32 cellular contexts compared by ENCODE assay signal in genomic region chr6:20492099-20492498, GRCh38.
"Had no signal": no experiment of that assay in that cellular context is flagged by ENCODE, and none has a peak within 500 bp of the region (broad histone marks: within the 10 kb centered on the region; RNA-seq: fewer than 3 reads in every experiment).

No MANE protein-coding gene starts in this region.

- H3K27ac Mint-ChIP-seq: activated CD4-positive, alpha-beta memory T cell treated with anti-CD3 and anti-CD28 coated beads, Interleukin-2, amount 10 ng/mL, durations not matched to agents 7 days and 5 days; activated CD4-positive, alpha-beta T cell treated with anti-CD3 and anti-CD28 coated beads for 36 hours; activated CD4-positive, alpha-beta T cell treated with anti-CD3 and anti-CD28 coated beads, Interleukin-2, amount 10 ng/mL, durations not matched to agents 24 days and 14 days; activated naive CD4-positive, alpha-beta T cell treated with anti-CD3 and anti-CD28 coated beads, Interleukin-2, amount 10 ng/mL, durations not matched to agents 7 days and 5 days; activated naive CD4-positive, alpha-beta T cell treated with anti-CD3 and anti-CD28 coated beads, Interleukin-2, amount 50 U/mL, for 72 hours; activated naive CD8-positive, alpha-beta T cell treated with anti-CD3 and anti-CD28 coated beads, Interleukin-2, amount 10 ng/mL, durations not matched to agents 7 days and 5 days; activated T-cell treated with anti-CD3 and anti-CD28 coated beads, Interleukin-2, amount 50 U/mL, for 24 hours; activated T-cell treated with anti-CD3 and anti-CD28 coated beads, Interleukin-2, amount 50 U/mL, for 72 hours; brain; endodermal cell had no signal

- H3K36me3 ChIP-seq: breast epithelium, colonic mucosa had no signal

- H3K27me3 ChIP-seq: ascending aorta, breast epithelium, cardiac muscle cell, colonic mucosa, dorsolateral prefrontal cortex, esophagus muscularis mucosa, foreskin keratinocyte, gastrocnemius medialis, heart left ventricle had no signal

- DNase-seq: activated CD4-positive, alpha-beta memory T cell treated with anti-CD3 and anti-CD28 coated beads, Interleukin-2, amount 10 ng/mL, durations not matched to agents 7 days and 5 days; activated CD4-positive, alpha-beta T cell treated with anti-CD3 and anti-CD28 coated beads for 36 hours; activated CD4-positive, alpha-beta T cell treated with anti-CD3 and anti-CD28 coated beads, Interleukin-2, amount 10 ng/mL, durations not matched to agents 24 days and 14 days; activated CD4-positive, alpha-beta T cell treated with anti-CD3 and anti-CD28 coated beads, Interleukin-2, amount 50 U/mL, for 4 hours; activated CD4-positive, CD25-positive, alpha-beta regulatory T cell; activated CD4-positive, CD25-positive, alpha-beta regulatory T cell treated with anti-CD3 and anti-CD28 coated beads, Interleukin-2, amount 50 U/mL, for 72 hours; activated CD8-positive, alpha-beta memory T cell treated with anti-CD3 and anti-CD28 coated beads, Interleukin-2, amount 50 U/mL, for 48 hours; activated gamma-delta T cell; activated naive CD4-positive, alpha-beta T cell; activated naive CD4-positive, alpha-beta T cell treated with anti-CD3 and anti-CD28 coated beads, Interleukin-2, amount 10 ng/mL, durations not matched to agents 7 days and 5 days; activated naive CD8-positive, alpha-beta T cell treated with anti-CD3 and anti-CD28 coated beads, Interleukin-2, amount 10 ng/mL, durations not matched to agents 7 days and 5 days; activated T-cell treated with anti-CD3 and anti-CD28 coated beads for 4 hours; activated T-cell treated with anti-CD3 and anti-CD28 coated beads, Interleukin-2, amount 50 U/mL, for 24 hours; activated T-cell treated with anti-CD3 and anti-CD28 coated beads, Interleukin-2, amount 50 U/mL, for 72 hours; central memory CD4-positive, alpha-beta T cell; cerebellar nuclear complex; colonic mucosa; dorsolateral prefrontal cortex; effector memory CD4-positive, alpha-beta T cell; erythroblast; foreskin keratinocyte; gastrocnemius medialis; glutamatergic neuron; heart left ventricle; T-helper 2 cell had no signal

- H3K4me1 ChIP-seq: ascending aorta, breast epithelium, colonic mucosa, esophagus muscularis mucosa, foreskin keratinocyte, gastrocnemius medialis had no signal

- H3K9me3 ChIP-seq: ascending aorta, breast epithelium, colonic mucosa, esophagus muscularis mucosa, gastrocnemius medialis, heart left ventricle had no signal

- H3K4me3 Mint-ChIP-seq: activated CD4-positive, alpha-beta memory T cell treated with anti-CD3 and anti-CD28 coated beads, Interleukin-2, amount 10 ng/mL, durations not matched to agents 7 days and 5 days; activated CD4-positive, alpha-beta T cell treated with anti-CD3 and anti-CD28 coated beads for 36 hours; activated CD4-positive, alpha-beta T cell treated with anti-CD3 and anti-CD28 coated beads, Interleukin-2, amount 10 ng/mL, durations not matched to agents 24 days and 14 days; activated naive CD4-positive, alpha-beta T cell treated with anti-CD3 and anti-CD28 coated beads, Interleukin-2, amount 10 ng/mL, durations not matched to agents 7 days and 5 days; activated naive CD8-positive, alpha-beta T cell treated with anti-CD3 and anti-CD28 coated beads, Interleukin-2, amount 10 ng/mL, durations not matched to agents 7 days and 5 days; activated T-cell treated with anti-CD3 and anti-CD28 coated beads, Interleukin-2, amount 50 U/mL, for 24 hours; activated T-cell treated with anti-CD3 and anti-CD28 coated beads, Interleukin-2, amount 50 U/mL, for 72 hours; brain; endodermal cell had no signal

- H3K4me3 ChIP-seq: ascending aorta, breast epithelium, cardiac muscle cell, colonic mucosa, dorsolateral prefrontal cortex, esophagus muscularis mucosa, gastrocnemius medialis, heart left ventricle had no signal

- H3K27me3 Mint-ChIP-seq: activated CD4-positive, alpha-beta memory T cell treated with anti-CD3 and anti-CD28 coated beads, Interleukin-2, amount 10 ng/mL, durations not matched to agents 7 days and 5 days; activated CD4-positive, alpha-beta T cell treated with anti-CD3 and anti-CD28 coated beads for 36 hours; activated CD4-positive, alpha-beta T cell treated with anti-CD3 and anti-CD28 coated beads, Interleukin-2, amount 10 ng/mL, durations not matched to agents 24 days and 14 days; activated naive CD4-positive, alpha-beta T cell treated with anti-CD3 and anti-CD28 coated beads, Interleukin-2, amount 10 ng/mL, durations not matched to agents 7 days and 5 days; activated T-cell treated with anti-CD3 and anti-CD28 coated beads, Interleukin-2, amount 50 U/mL, for 24 hours; brain had no signal

- ATAC-seq: activated CD4-positive, alpha-beta T cell treated with anti-CD3 and anti-CD28 coated beads for 36 hours; activated naive CD4-positive, alpha-beta T cell treated with anti-CD3 and anti-CD28 coated beads, Interleukin-2, amount 50 U/mL, for 72 hours; activated T-cell treated with anti-CD3 and anti-CD28 coated beads, Interleukin-2, amount 50 U/mL, for 72 hours; foreskin keratinocyte; gastrocnemius medialis; heart left ventricle had no signal

- H3K27ac ChIP-seq: ascending aorta, breast epithelium, cardiac muscle cell, colonic mucosa, dorsolateral prefrontal cortex, esophagus muscularis mucosa, foreskin keratinocyte, gastrocnemius medialis, heart left ventricle had no signal

- H3K4me1 Mint-ChIP-seq: activated CD4-positive, alpha-beta memory T cell treated with anti-CD3 and anti-CD28 coated beads, Interleukin-2, amount 10 ng/mL, durations not matched to agents 7 days and 5 days; activated CD4-positive, alpha-beta T cell treated with anti-CD3 and anti-CD28 coated beads for 36 hours; activated naive CD4-positive, alpha-beta T cell treated with anti-CD3 and anti-CD28 coated beads, Interleukin-2, amount 10 ng/mL, durations not matched to agents 7 days and 5 days; activated naive CD8-positive, alpha-beta T cell treated with anti-CD3 and anti-CD28 coated beads, Interleukin-2, amount 10 ng/mL, durations not matched to agents 7 days and 5 days; brain; endodermal cell had no signal

- H3K9me3 Mint-ChIP-seq: activated CD4-positive, alpha-beta memory T cell treated with anti-CD3 and anti-CD28 coated beads, Interleukin-2, amount 10 ng/mL, durations not matched to agents 7 days and 5 days; activated naive CD4-positive, alpha-beta T cell treated with anti-CD3 and anti-CD28 coated beads, Interleukin-2, amount 10 ng/mL, durations not matched to agents 7 days and 5 days; activated naive CD4-positive, alpha-beta T cell treated with anti-CD3 and anti-CD28 coated beads, Interleukin-2, amount 50 U/mL, for 72 hours; activated naive CD8-positive, alpha-beta T cell treated with anti-CD3 and anti-CD28 coated beads, Interleukin-2, amount 10 ng/mL, durations not matched to agents 7 days and 5 days; activated T-cell treated with anti-CD3 and anti-CD28 coated beads, Interleukin-2, amount 50 U/mL, for 24 hours; activated T-cell treated with anti-CD3 and anti-CD28 coated beads, Interleukin-2, amount 50 U/mL, for 72 hours; brain; endodermal cell had no signal
